25 cellular contexts compared by ENCODE assay signal in the genomic region with DNA sequence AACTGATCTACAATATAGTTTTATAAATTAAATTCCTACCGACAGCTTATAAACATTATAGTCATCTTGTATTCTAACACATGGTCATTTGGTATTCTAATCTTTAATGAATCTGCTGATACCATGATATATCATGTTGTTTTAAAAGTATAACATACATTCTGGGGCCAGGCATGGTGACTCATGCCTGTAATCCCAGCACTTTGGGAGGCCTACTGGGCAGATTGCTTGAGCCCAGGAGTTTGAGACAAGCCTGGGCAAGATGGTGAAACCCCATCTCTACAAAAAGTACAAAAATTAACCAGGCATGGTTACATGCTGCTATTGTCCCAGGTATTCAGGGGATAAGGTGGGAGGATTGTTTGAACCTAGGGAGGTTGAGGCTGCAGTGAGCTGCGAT.
"Had no signal": no experiment of that assay in that cellular context is flagged by ENCODE, and none has a peak within 500 bp of the region (broad histone marks: within the 10 kb centered on the region; RNA-seq: fewer than 3 reads in every experiment).

No MANE protein-coding gene starts in this region.

- DNase-seq: activated CD8-positive, alpha-beta memory T cell treated with anti-CD3 and anti-CD28 coated beads, Interleukin-2, amount 50 U/mL, for 48 hours; activated effector memory CD4-positive, alpha-beta T cell treated with Interleukin-2 at 50 U/mL for 16 hours; activated naive CD4-positive, alpha-beta T cell treated with anti-CD3 and anti-CD28 coated beads for 36 hours; activated T-cell treated with anti-CD3 and anti-CD28 coated beads, Interleukin-2, amount 50 U/mL, for 48 hours; anterior cingulate cortex; central memory CD4-positive, alpha-beta T cell; dorsolateral prefrontal cortex; effector memory CD8-positive, alpha-beta T cell; esophagus squamous epithelium; heart left ventricle; kidney glomerular epithelial cell; left lung; naive thymus-derived CD4-positive, alpha-beta T cell; ovary; psoas muscle; stimulated activated CD4-positive, alpha-beta T cell treated with anti-CD3 and anti-CD28 coated beads, Interleukin-4, amount 100 ng/mL, for 24 hours; stimulated activated naive CD4-positive, alpha-beta T cell treated with Interleukin-2 at 50 U/mL for 16 hours; T-helper 9 cell had no signal

- H3K36me3 ChIP-seq: ovary had no signal

- H3K9me3 Mint-ChIP-seq: effector memory CD8-positive, alpha-beta T cell; type B pancreatic cell had no signal

- H3K27ac Mint-ChIP-seq: activated naive CD4-positive, alpha-beta T cell treated with anti-CD3 and anti-CD28 coated beads for 36 hours; effector memory CD8-positive, alpha-beta T cell; naive thymus-derived CD4-positive, alpha-beta T cell; type B pancreatic cell; WTC11 had no signal

- ATAC-seq: effector memory CD8-positive, alpha-beta T cell; heart left ventricle; left lung; naive thymus-derived CD4-positive, alpha-beta T cell; psoas muscle; WTC11 had no signal

- H3K9me3 ChIP-seq: vagina had no signal

- H3K27me3 Mint-ChIP-seq: effector memory CD8-positive, alpha-beta T cell; naive thymus-derived CD4-positive, alpha-beta T cell; type B pancreatic cell had no signal

- H3K27me3 ChIP-seq: dorsolateral prefrontal cortex, esophagus squamous epithelium, heart left ventricle, left lung, neutrophil, ovary, right atrium auricular region, vagina had no signal

- H3K27ac ChIP-seq: dorsolateral prefrontal cortex, heart left ventricle, left lung, neutrophil, ovary, psoas muscle, right atrium auricular region, thoracic aorta, vagina had no signal

- H3K4me1 ChIP-seq: psoas muscle had no signal

- H3K4me3 ChIP-seq: dorsolateral prefrontal cortex, esophagus squamous epithelium, heart left ventricle, left lung, lung, ovary, psoas muscle, right atrium auricular region, thoracic aorta, vagina had no signal

- H3K4me3 Mint-ChIP-seq: activated naive CD4-positive, alpha-beta T cell treated with anti-CD3 and anti-CD28 coated beads for 36 hours; WTC11 had no signal
